31 cellular contexts compared by ENCODE assay signal in genomic region chr1:234322097-234322496, GRCh38.
"Had no signal": no experiment of that assay in that cellular context is flagged by ENCODE, and none has a peak within 500 bp of the region (broad histone marks: within the 10 kb centered on the region; RNA-seq: fewer than 3 reads in every experiment).

No MANE protein-coding gene starts in this region.

- H3K27me3 Mint-ChIP-seq: activated naive CD8-positive, alpha-beta T cell had no signal

- H3K9me3 Mint-ChIP-seq: activated CD4-positive, alpha-beta memory T cell treated with anti-CD3 and anti-CD28 coated beads for 36 hours; activated CD4-positive, alpha-beta T cell treated with anti-CD3 and anti-CD28 coated beads, Interleukin-2, amount 10 ng/mL, durations not matched to agents 24 days and 14 days; activated naive CD4-positive, alpha-beta T cell treated with anti-CD3 and anti-CD28 coated beads, Interleukin-2, amount 10 ng/mL, durations not matched to agents 7 days and 5 days; activated T-helper 17 cell treated with anti-CD3 and anti-CD28 coated beads, Interleukin-2, amount 50 U/mL, for 72 hours; effector memory CD8-positive, alpha-beta T cell; T-helper 2 cell treated with Interferon-gamma antibody and Interleukin-4, amounts not matched to agents 5 μg/mL and 100 μg/mL, for 36 hours had no signal

- H3K27ac Mint-ChIP-seq: activated CD4-positive, alpha-beta memory T cell treated with anti-CD3 and anti-CD28 coated beads for 36 hours; activated CD4-positive, alpha-beta T cell treated with anti-CD3 and anti-CD28 coated beads for 36 hours; activated CD4-positive, alpha-beta T cell treated with anti-CD3 and anti-CD28 coated beads, Interleukin-2, amount 10 ng/mL, durations not matched to agents 24 days and 14 days; activated CD8-positive, alpha-beta memory T cell treated with anti-CD3 and anti-CD28 coated beads, Interleukin-2, amount 10 ng/mL, durations not matched to agents 7 days and 5 days; activated CD8-positive, alpha-beta T cell treated with anti-CD3 and anti-CD28 coated beads, Interleukin-2, amount 10 ng/mL, durations not matched to agents 7 days and 5 days; activated naive CD4-positive, alpha-beta T cell treated with anti-CD3 and anti-CD28 coated beads, Interleukin-2, amount 10 ng/mL, durations not matched to agents 7 days and 5 days; T-helper 17 cell; T-helper 2 cell treated with Interferon-gamma antibody and Interleukin-4, amounts not matched to agents 5 μg/mL and 100 μg/mL, for 36 hours had no signal

- H3K36me3 Mint-ChIP-seq: activated CD4-positive, alpha-beta memory T cell treated with anti-CD3 and anti-CD28 coated beads for 36 hours; activated naive CD8-positive, alpha-beta T cell had no signal

- ATAC-seq: activated CD4-positive, alpha-beta T cell treated with anti-CD3 and anti-CD28 coated beads for 36 hours; activated CD8-positive, alpha-beta memory T cell treated with anti-CD3 and anti-CD28 coated beads, Interleukin-2, amount 10 ng/mL, durations not matched to agents 7 days and 5 days; activated CD8-positive, alpha-beta T cell treated with anti-CD3 and anti-CD28 coated beads, Interleukin-2, amount 10 ng/mL, durations not matched to agents 7 days and 5 days; activated T-helper 17 cell treated with anti-CD3 and anti-CD28 coated beads, Interleukin-2, amount 50 U/mL, for 72 hours; effector memory CD8-positive, alpha-beta T cell; gastroesophageal sphincter; heart right ventricle; T-helper 17 cell had no signal

- DNase-seq: activated CD4-positive, alpha-beta memory T cell treated with anti-CD3 and anti-CD28 coated beads for 36 hours; activated CD4-positive, alpha-beta T cell treated with anti-CD3 and anti-CD28 coated beads for 36 hours; activated CD4-positive, alpha-beta T cell treated with anti-CD3 and anti-CD28 coated beads, Interleukin-2, amount 10 ng/mL, durations not matched to agents 24 days and 14 days; activated CD4-positive, CD25-positive, alpha-beta regulatory T cell; activated CD4-positive, CD25-positive, alpha-beta regulatory T cell treated with anti-CD3 and anti-CD28 coated beads, Interleukin-2, amount 50 U/mL, for 72 hours; activated CD8-positive, alpha-beta memory T cell treated with anti-CD3 and anti-CD28 coated beads, Interleukin-2, amount 10 ng/mL, durations not matched to agents 7 days and 5 days; activated CD8-positive, alpha-beta memory T cell treated with anti-CD3 and anti-CD28 coated beads, Interleukin-2, amount 50 U/mL, for 4 hours; activated CD8-positive, alpha-beta T cell treated with anti-CD3 and anti-CD28 coated beads, Interleukin-2, amount 10 ng/mL, durations not matched to agents 7 days and 5 days; activated effector memory CD4-positive, alpha-beta T cell treated with anti-CD3 and anti-CD28 coated beads, Interleukin-2, amount 50 U/mL, for 16 hours; activated naive CD4-positive, alpha-beta T cell treated with anti-CD3 and anti-CD28 coated beads, Interleukin-2, amount 10 ng/mL, durations not matched to agents 7 days and 5 days; activated T-cell treated with anti-CD3 and anti-CD28 coated beads, Interleukin-2, amount 50 U/mL, for 1 hour; amniotic stem cell; anterior cingulate cortex; brain microvascular endothelial cell; cortex of kidney; dermis blood vessel endothelial cell; effector CD4-positive, alpha-beta T cell; effector memory CD8-positive, alpha-beta T cell; erythroblast; esophagus squamous epithelium; foreskin melanocyte; heart right ventricle; T-helper 17 cell; T1000 had no signal

- H3K4me3 Mint-ChIP-seq: activated CD4-positive, alpha-beta memory T cell treated with anti-CD3 and anti-CD28 coated beads for 36 hours; activated CD4-positive, alpha-beta T cell treated with anti-CD3 and anti-CD28 coated beads for 36 hours; activated CD4-positive, alpha-beta T cell treated with anti-CD3 and anti-CD28 coated beads, Interleukin-2, amount 10 ng/mL, durations not matched to agents 24 days and 14 days; activated CD8-positive, alpha-beta memory T cell treated with anti-CD3 and anti-CD28 coated beads, Interleukin-2, amount 10 ng/mL, durations not matched to agents 7 days and 5 days; activated CD8-positive, alpha-beta T cell treated with anti-CD3 and anti-CD28 coated beads, Interleukin-2, amount 10 ng/mL, durations not matched to agents 7 days and 5 days; activated naive CD4-positive, alpha-beta T cell treated with anti-CD3 and anti-CD28 coated beads, Interleukin-2, amount 10 ng/mL, durations not matched to agents 7 days and 5 days; activated naive CD8-positive, alpha-beta T cell; activated T-helper 17 cell treated with anti-CD3 and anti-CD28 coated beads, Interleukin-2, amount 50 U/mL, for 72 hours; effector memory CD8-positive, alpha-beta T cell; T-helper 17 cell; T-helper 2 cell treated with Interferon-gamma antibody and Interleukin-4, amounts not matched to agents 5 μg/mL and 100 μg/mL, for 36 hours had no signal

- FAIRE-seq: astrocyte, bronchial epithelial cell, colon had no signal
